Comparison of ENCODE assay signal across 32 cellular contexts in the genomic region with DNA sequence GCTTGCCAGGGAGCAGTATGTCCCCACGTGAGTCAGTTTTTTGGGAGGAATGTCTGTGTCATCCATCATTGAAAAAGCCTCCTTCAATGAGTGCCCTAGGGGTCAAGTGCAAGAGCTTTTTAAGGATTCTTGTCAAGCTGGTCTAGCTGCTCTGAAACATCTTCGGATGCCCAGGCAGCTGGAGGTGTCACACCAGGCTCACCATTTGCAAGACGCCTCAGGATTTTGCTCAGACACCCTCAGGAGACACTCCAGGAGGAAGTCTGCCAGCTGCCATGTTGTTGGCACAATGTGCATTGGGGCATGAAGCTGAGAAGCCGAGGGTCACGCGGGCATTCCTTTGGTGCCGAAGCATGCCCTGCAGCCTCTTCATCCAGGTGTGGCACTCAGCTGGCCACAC.
"Had no signal": no experiment of that assay in that cellular context is flagged by ENCODE, and none has a peak within 500 bp of the region (broad histone marks: within the 10 kb centered on the region; RNA-seq: fewer than 3 reads in every experiment).

No MANE protein-coding gene starts in this region.

- H3K36me3 Mint-ChIP-seq: activated CD8-positive, alpha-beta memory T cell treated with anti-CD3 and anti-CD28 coated beads, Interleukin-2, amount 10 ng/mL, durations not matched to agents 7 days and 5 days; activated naive CD4-positive, alpha-beta T cell treated with anti-CD3 and anti-CD28 coated beads, Interleukin-2, amount 10 ng/mL, durations not matched to agents 7 days and 5 days; brain had no signal

- H3K4me1 Mint-ChIP-seq: activated CD4-positive, alpha-beta memory T cell treated with anti-CD3 and anti-CD28 coated beads, Interleukin-2, amount 10 ng/mL, durations not matched to agents 7 days and 5 days; activated CD8-positive, alpha-beta memory T cell treated with anti-CD3 and anti-CD28 coated beads, Interleukin-2, amount 10 ng/mL, durations not matched to agents 7 days and 5 days; brain; central memory CD8-positive, alpha-beta T cell had no signal

- H3K27me3 Mint-ChIP-seq: brain had no signal

- FAIRE-seq: RCC 7860 had no signal

- H3K4me3 Mint-ChIP-seq: activated CD4-positive, alpha-beta memory T cell treated with anti-CD3 and anti-CD28 coated beads, Interleukin-2, amount 10 ng/mL, durations not matched to agents 7 days and 5 days; activated CD8-positive, alpha-beta memory T cell treated with anti-CD3 and anti-CD28 coated beads, Interleukin-2, amount 10 ng/mL, durations not matched to agents 7 days and 5 days; activated naive CD4-positive, alpha-beta T cell treated with anti-CD3 and anti-CD28 coated beads, Interleukin-2, amount 10 ng/mL, durations not matched to agents 7 days and 5 days; activated naive CD8-positive, alpha-beta T cell; activated naive CD8-positive, alpha-beta T cell treated with anti-CD3 and anti-CD28 coated beads, Interleukin-2, amount 50 U/mL, for 24 hours; brain; central memory CD8-positive, alpha-beta T cell had no signal

- ATAC-seq: activated CD8-positive, alpha-beta memory T cell treated with anti-CD3 and anti-CD28 coated beads, Interleukin-2, amount 10 ng/mL, durations not matched to agents 7 days and 5 days; activated naive CD8-positive, alpha-beta T cell treated with anti-CD3 and anti-CD28 coated beads, Interleukin-2, amount 50 U/mL, for 24 hours had no signal

- H3K27ac Mint-ChIP-seq: activated CD4-positive, alpha-beta memory T cell treated with anti-CD3 and anti-CD28 coated beads, Interleukin-2, amount 10 ng/mL, durations not matched to agents 7 days and 5 days; activated CD8-positive, alpha-beta memory T cell treated with anti-CD3 and anti-CD28 coated beads, Interleukin-2, amount 10 ng/mL, durations not matched to agents 7 days and 5 days; activated naive CD4-positive, alpha-beta T cell treated with anti-CD3 and anti-CD28 coated beads, Interleukin-2, amount 10 ng/mL, durations not matched to agents 7 days and 5 days; activated naive CD8-positive, alpha-beta T cell; activated naive CD8-positive, alpha-beta T cell treated with anti-CD3 and anti-CD28 coated beads, Interleukin-2, amount 50 U/mL, for 24 hours; brain had no signal

- DNase-seq: activated CD4-positive, alpha-beta memory T cell treated with anti-CD3 and anti-CD28 coated beads, Interleukin-2, amount 10 ng/mL, durations not matched to agents 7 days and 5 days; activated CD4-positive, alpha-beta T cell treated with anti-CD3 and anti-CD28 coated beads for 1 hour; activated CD4-positive, alpha-beta T cell treated with anti-CD3 and anti-CD28 coated beads for 48 hours; activated CD4-positive, CD25-positive, alpha-beta regulatory T cell; activated CD8-positive, alpha-beta memory T cell treated with anti-CD3 and anti-CD28 coated beads for 24 hours; activated CD8-positive, alpha-beta memory T cell treated with anti-CD3 and anti-CD28 coated beads, Interleukin-2, amount 10 ng/mL, durations not matched to agents 7 days and 5 days; activated CD8-positive, alpha-beta memory T cell treated with anti-CD3 and anti-CD28 coated beads, Interleukin-2, amount 50 U/mL, for 48 hours; activated effector memory CD4-positive, alpha-beta T cell treated with Interleukin-2 at 50 U/mL for 16 hours; activated naive CD4-positive, alpha-beta T cell treated with anti-CD3 and anti-CD28 coated beads, Interleukin-2, amount 10 ng/mL, durations not matched to agents 7 days and 5 days; activated naive CD8-positive, alpha-beta T cell treated with anti-CD3 and anti-CD28 coated beads, Interleukin-2, amount 50 U/mL, for 24 hours; activated T-cell treated with anti-CD3 and anti-CD28 coated beads, Interleukin-2, amount 50 U/mL, for 48 hours; anterior cingulate cortex; Kasumi-1; KG1; MM.1S; MV-4-11; NCI-H1092; NCI-H1436 treated with DMSO at 0.1 percent for 48 hours; NCI-H1694 treated with DMSO at 0.1 percent for 48 hours; NCI-H2029; NCI-H510A; NCI-H526; NCI-H748 treated with DMSO at 0.1 percent for 48 hours; Right ventricle myocardium superior; SW 1271; T1000; WERI-Rb-1 had no signal

- H3K9me3 Mint-ChIP-seq: activated CD4-positive, alpha-beta memory T cell treated with anti-CD3 and anti-CD28 coated beads, Interleukin-2, amount 10 ng/mL, durations not matched to agents 7 days and 5 days; activated naive CD4-positive, alpha-beta T cell treated with anti-CD3 and anti-CD28 coated beads, Interleukin-2, amount 10 ng/mL, durations not matched to agents 7 days and 5 days; central memory CD8-positive, alpha-beta T cell had no signal

- H3K36me3 ChIP-seq: WERI-Rb-1 had no signal

- H3K27ac ChIP-seq: RWPE1, WERI-Rb-1 had no signal
